19 cellular contexts compared by ENCODE assay signal in the genomic region with DNA sequence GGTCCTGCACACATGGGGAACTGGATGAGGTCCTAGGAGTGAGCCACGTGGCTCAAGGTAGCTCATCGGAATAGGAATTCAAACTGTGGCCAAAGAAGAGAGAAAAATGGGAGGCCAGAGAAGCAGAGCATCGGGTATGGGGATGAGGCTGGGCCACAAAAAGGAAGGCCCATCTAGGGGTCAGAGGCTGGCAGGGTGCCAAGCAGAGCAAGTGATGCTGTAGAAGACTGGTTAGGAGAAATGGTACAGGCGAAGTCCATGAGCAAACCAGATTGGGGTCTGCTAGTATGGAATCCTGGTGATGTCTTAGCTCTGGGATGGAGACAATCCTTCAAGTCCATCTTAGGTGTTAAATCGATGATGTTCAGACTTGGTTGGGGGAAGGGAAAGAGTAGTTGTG.
DNase-seq lines count a peak whose midpoint lies in the region; ATAC-seq and TF ChIP-seq lines count a peak whose summit lies in the region.
"Had no signal": no experiment of that assay in that cellular context is flagged by ENCODE, and none has a peak within 500 bp of the region (broad histone marks: within the 10 kb centered on the region; RNA-seq: fewer than 3 reads in every experiment).

No MANE protein-coding gene starts in this region.

- no peaks in the 10 kb centered on the region for H3K36me3 ChIP-seq in OCI-LY1 (ENCODE audit: insufficient read depth, low read length)
- H3K36me3 ChIP-seq in PC-3 (ENCODE audit: low read depth, low read length): no peaks in the 10 kb centered on the region
- H3K36me3 ChIP-seq: heart right ventricle had no signal

- H3K4me2 ChIP-seq in OCI-LY1 (ENCODE audit: low read length) (peak overlapping the region; percentile 74), PC-3 (ENCODE audit: low read length) (no peak overlapping the region)

- H3K27ac ChIP-seq in OCI-LY1 (ENCODE audit: low read depth, low read length, poor library complexity, severe bottlenecking): peak overlapping the region; percentile 100
- H3K27ac ChIP-seq in PC-3 (ENCODE audit: low read length): no peak overlapping the region
- H3K27ac ChIP-seq: C4-2B, heart right ventricle had no signal

- H4K20me1 ChIP-seq in OCI-LY1 (ENCODE audit: insufficient read depth, low read length) (no peaks in the 10 kb centered on the region), PC-3 (ENCODE audit: low read length) (no peaks in the 10 kb centered on the region)

- peak overlapping the region; percentile 29; the same call in 1 of the 2 replicates for H3K4me3 ChIP-seq in GM12865 (ENCODE audit: low read depth, low read length)
- H3K4me3 ChIP-seq in OCI-LY1 (ENCODE audit: low read depth, low read length, poor library complexity, severe bottlenecking): peak overlapping the region; percentile 48
- no peak overlapping the region for H3K4me3 ChIP-seq in PC-3 (ENCODE audit: low read length)
- H3K4me3 ChIP-seq: heart right ventricle had no signal

- TF ChIP-seq CTCF in GM12865 (IDR thresholded peaks at IDR 0.05; ENCODE audit: insufficient read depth, low read depth, low read length, missing control alignments) (no peak), OCI-LY1 (IDR thresholded peaks at IDR 0.05; ENCODE audit: low read length) (no peak), neural crest cell (conservative IDR thresholded peaks at IDR 0.05) (no peak), PC-3 (conservative IDR thresholded peaks at IDR 0.05; ENCODE audit: low read depth, low read length) (no peak)

- H3K9me2 ChIP-seq in OCI-LY1 (ENCODE audit: low read depth, low read length): no peaks in the 10 kb centered on the region
- H3K9me2 ChIP-seq in PC-3 (replicated peaks; ENCODE audit: low read length): no peaks in the 10 kb centered on the region

- H3K9me3 ChIP-seq in OCI-LY1 (ENCODE audit: low read length): no peaks in the 10 kb centered on the region
- no peaks in the 10 kb centered on the region for H3K9me3 ChIP-seq in PC-3 (ENCODE audit: low read length)
- H3K9me3 ChIP-seq: heart right ventricle had no signal

- intact Hi-C loops in PC-3 (cut with micrococcal nuclease): no loop called here

- ATAC-seq in GM19455 (IDR thresholded peaks at IDR 0.05; ENCODE audit: unreplicated experiment) (peak; percentile 0), PC-3 (no peak), HG03039 (IDR thresholded peaks at IDR 0.05; ENCODE audit: unreplicated experiment) (no peak)
- ATAC-seq: heart right ventricle had no signal

- CTCF ChIA-PET in PC-3 (lab: Charles Lee): no interaction called here

- no peaks in the 10 kb centered on the region for H3K79me2 ChIP-seq in OCI-LY1 (ENCODE audit: insufficient read depth, low read length)
- no peaks in the 10 kb centered on the region for H3K79me2 ChIP-seq in PC-3 (ENCODE audit: low read length)

- H2AFZ ChIP-seq in OCI-LY1 (ENCODE audit: low read length) (no peak overlapping the region), PC-3 (ENCODE audit: low read length) (no peak overlapping the region)

- POLR2A ChIA-PET in PC-3 (lab: Charles Lee; ENCODE audit: unreplicated experiment): no interaction called here

- no TSS peak for BruUV-seq in PC-3 (replicated peaks; lab: Mats Ljungman, UMichigan)

- H3K4me3 Mint-ChIP-seq in neural crest cell: no peak overlapping the region
- H3K4me3 Mint-ChIP-seq: activated naive CD4-positive, alpha-beta T cell treated with anti-CD3 and anti-CD28 coated beads for 36 hours had no signal

- H3K27me3 ChIP-seq in OCI-LY1 (ENCODE audit: insufficient read depth, low read length) (no peaks in the 10 kb centered on the region), PC-3 (ENCODE audit: low read length) (no peaks in the 10 kb centered on the region)

- peak overlapping the region; percentile 69 for H3K27ac Mint-ChIP-seq in neural crest cell (ENCODE audit: unreplicated experiment)
- H3K27ac Mint-ChIP-seq: activated naive CD4-positive, alpha-beta T cell treated with anti-CD3 and anti-CD28 coated beads for 36 hours had no signal

- H3K36me3 Mint-ChIP-seq in neural crest cell (ENCODE audit: low read depth): no peaks in the 10 kb centered on the region

- DNase-seq in GM12865 (ENCODE audit: low read depth) (no peak), neural crest cell (ENCODE audit: low read depth, low spot score) (no peak), PC-3 (no peak), NCI-H345 treated with DMSO at 0.1 percent for 48 hours (lab: John Stamatoyannopoulos, UW; ENCODE audit: unreplicated experiment) (no peak)
- DNase-seq in NK-92 treated with Interleukin-12 subunit alpha and Interleukin-12 subunit beta, amount 100 ng/mL, for 24 hours (lab: John Stamatoyannopoulos, UW): no peak
- DNase-seq: activated CD4-positive, CD25-positive, alpha-beta regulatory T cell treated with anti-CD3 and anti-CD28 coated beads, Interleukin-2, amount 50 U/mL, for 72 hours; activated naive CD4-positive, alpha-beta T cell treated with anti-CD3 and anti-CD28 coated beads for 36 hours; activated T-cell treated with anti-CD3 and anti-CD28 coated beads, Interleukin-2, amount 50 U/mL, for 48 hours; aorta; dermis blood vessel endothelial cell; HCEC 1CT; heart right ventricle; NCI-H1694 treated with DMSO at 0.1 percent for 48 hours; NCI-H2227 treated with DMSO at 0.1 percent for 48 hours; stimulated activated CD4-positive, alpha-beta T cell treated with anti-CD3 and anti-CD28 coated beads, Interleukin-12 subunit alpha, Interleukin-12 subunit beta, amount 100 ng/mL, for 4 hours had no signal

- peaks cover 5% of the 10 kb centered on the region for H3K4me1 Mint-ChIP-seq in neural crest cell

- H3K9me3 Mint-ChIP-seq in neural crest cell: no peaks in the 10 kb centered on the region
- H3K9me3 Mint-ChIP-seq: activated naive CD4-positive, alpha-beta T cell treated with anti-CD3 and anti-CD28 coated beads for 36 hours had no signal

- H3K9ac ChIP-seq in OCI-LY1 (ENCODE audit: low read length) (peak overlapping the region; percentile 92), PC-3 (ENCODE audit: low read length) (no peak overlapping the region)

- H3K4me1 ChIP-seq in OCI-LY1 (ENCODE audit: insufficient read depth, low read length, severe bottlenecking): peaks cover 92% of the 10 kb centered on the region
- no peaks in the 10 kb centered on the region for H3K4me1 ChIP-seq in PC-3 (ENCODE audit: insufficient read depth, low read length)

- H3F3A ChIP-seq in OCI-LY1 (ENCODE audit: insufficient read depth, low read length): peaks cover 24% of the 10 kb centered on the region
- no peaks in the 10 kb centered on the region for H3F3A ChIP-seq in PC-3 (ENCODE audit: low read length, unreplicated experiment)

- H3K27me3 Mint-ChIP-seq in neural crest cell (ENCODE audit: low read depth): no peaks in the 10 kb centered on the region
